ENCODE assay signal across 8 cellular contexts in the genomic region with DNA sequence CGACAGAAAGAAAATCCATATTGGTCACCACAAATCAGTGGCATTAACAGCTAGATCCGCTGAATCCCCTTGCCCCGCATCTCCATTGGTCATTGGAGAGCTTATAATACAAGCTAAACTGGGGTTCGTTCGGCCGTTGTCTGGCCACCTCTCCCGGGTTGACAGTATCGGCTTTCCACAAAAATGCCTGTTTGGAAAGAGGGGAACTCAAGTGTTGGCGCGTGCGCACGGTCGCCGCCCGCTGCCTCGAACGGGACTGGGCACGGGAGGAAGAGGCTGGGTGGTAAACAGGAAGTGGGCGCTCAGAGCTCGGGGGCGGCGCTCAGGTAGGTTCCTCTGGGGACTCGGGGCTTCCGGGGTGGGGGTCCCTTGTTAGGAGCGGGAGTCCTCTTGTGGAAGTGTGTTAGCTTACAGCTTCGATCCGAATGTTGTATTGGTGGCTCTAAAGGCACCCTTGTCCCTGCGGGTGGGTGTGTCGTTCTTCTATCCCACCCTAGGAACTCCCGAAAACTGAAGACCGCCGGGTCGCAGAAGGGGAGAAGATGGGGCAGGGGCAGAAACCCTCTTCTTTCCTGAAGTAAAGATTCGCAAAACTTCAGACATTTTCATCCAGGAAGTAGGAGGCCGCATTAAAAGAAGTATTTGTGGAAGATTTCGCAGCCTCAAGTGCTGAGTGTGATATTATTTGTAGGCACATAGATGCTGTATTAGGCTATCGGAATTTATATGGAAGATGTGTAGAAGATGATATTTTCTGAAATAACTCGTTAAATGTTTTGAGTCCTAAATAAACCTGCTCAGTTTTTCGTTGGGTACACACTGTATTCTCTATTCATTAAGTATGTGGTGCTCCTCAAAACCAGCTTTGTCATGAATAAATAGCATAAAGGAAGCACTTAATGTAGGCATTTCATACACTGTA.
DNase-seq lines count a peak whose midpoint lies in the region; ATAC-seq lines count a peak whose summit lies in the region.

No MANE protein-coding gene starts in this region.

- peak; percentile 95 for DNase-seq in AG20443 (ENCODE audit: low spot score)
- DNase-seq in NCI-H345 (lab: John Stamatoyannopoulos, UW): peak; percentile 97
- peak; percentile 68 to 90 (median 77) for DNase-seq in activated CD4-positive, CD25-positive, alpha-beta regulatory T cell (lab: John Stamatoyannopoulos, UW)
- peak; percentile 90 for DNase-seq in central memory CD4-positive, alpha-beta T cell
- peak; percentile 95 for DNase-seq in iris pigment epithelial cell (ENCODE audit: low read depth)
- peak; percentile 82 for DNase-seq in stimulated activated CD4-positive, alpha-beta T cell treated with anti-CD3 and anti-CD28 coated beads, Interleukin-12 subunit alpha, Interleukin-12 subunit beta, amount 100 ng/mL, for 4 hours

- peak; percentile 56 for ATAC-seq in GM19025 (IDR thresholded peaks at IDR 0.05; ENCODE audit: low read depth, unreplicated experiment)
- peak; percentile 57 for ATAC-seq in HG03280 (IDR thresholded peaks at IDR 0.05; ENCODE audit: unreplicated experiment)

Comparison
In these comparisons a context has a peak if more than half of its experiments do, and no peak if none do; other contexts are left out.
1. Peak in every context shown above with its lines: DNase-seq and ATAC-seq.